ENCODE assay signal across 22 cellular contexts in genomic region chr1:2294661-2295060, GRCh38.
DNase-seq lines count a peak whose midpoint lies in the region; ATAC-seq and TF ChIP-seq lines count a peak whose summit lies in the region.
"Had no signal": no experiment of that assay in that cellular context is flagged by ENCODE, and none has a peak within 500 bp of the region (broad histone marks: within the 10 kb centered on the region; RNA-seq: fewer than 3 reads in every experiment).

No MANE protein-coding gene starts in this region.

- POLR2A ChIA-PET in A673 (lab: Charles Lee; ENCODE audit: low non-redundant PET): interaction anchor here (0.5 kb wide), 1 partner anchor 97 kb away, joined by 4 read pairs; no protein-coding TSS in a partner anchor
- POLR2A ChIA-PET in CD8-positive, alpha-beta T cell (lab: Charles Lee): no interaction called here

- H3K27me3 ChIP-seq in A673 (replicated peaks; ENCODE audit: insufficient read depth, low read depth, low read length, poor library complexity) (no peaks in the 10 kb centered on the region), skeletal muscle satellite cell (ENCODE audit: control insufficient read depth, insufficient read depth, low read length) (no peaks in the 10 kb centered on the region)
- no peaks in the 10 kb centered on the region for H3K27me3 ChIP-seq in CD8-positive, alpha-beta T cell (ENCODE audit: insufficient read depth, low read length)
- H3K27me3 ChIP-seq: Peyer's patch had no signal

- H3K4me2 ChIP-seq in skeletal muscle satellite cell (ENCODE audit: low read length): peak overlapping the region; percentile 65

- CTCF ChIA-PET in A673 (lab: Charles Lee): no interaction called here
- CTCF ChIA-PET in CD8-positive, alpha-beta T cell (lab: Charles Lee): interaction anchor here (1.1 to 1.2 kb wide), 2 partner anchors 39 to 100 kb away, joined by 3 to 6 read pairs; partner anchors contain the start of gene FAAP20

- peak overlapping the region; percentile 41 for H3K27ac ChIP-seq in A673 (ENCODE audit: low read depth, low read length, poor library complexity, severe bottlenecking)
- no peak overlapping the region for H3K27ac ChIP-seq in CD8-positive, alpha-beta T cell (ENCODE audit: low read depth, low read length)

- DNase-seq in A673 (ENCODE audit: low spot score): no peak
- DNase-seq in CD8-positive, alpha-beta T cell: no peak
- no peak for DNase-seq in effector memory CD8-positive, alpha-beta T cell
- no peak for DNase-seq in stimulated activated CD4-positive, alpha-beta T cell treated with anti-CD3 and anti-CD28 coated beads, Interleukin-4, amount 100 ng/mL, for 24 hours
- DNase-seq: activated CD4-positive, alpha-beta T cell treated with anti-CD3 and anti-CD28 coated beads for 1 hour; amniotic stem cell; DND-41; NCI-H2081; NCI-H446; NK-92 treated with Interleukin-12 subunit alpha and Interleukin-12 subunit beta, amount 100 ng/mL, for 24 hours; Peyer's patch; stimulated activated CD4-positive, alpha-beta T cell treated with anti-CD3 and anti-CD28 coated beads, Interleukin-1b, Interleukin-23, amount 100 ng/mL, for 48 hours; stimulated activated naive CD8-positive, alpha-beta T cell treated with anti-CD3 and anti-CD28 coated beads, Interleukin-15, amount 100 ng/mL, for 72 hours; T-helper 9 cell had no signal

- ATAC-seq in CD8-positive, alpha-beta T cell: no peak
- no peak for ATAC-seq in effector memory CD8-positive, alpha-beta T cell (replicated peaks)
- no peak for ATAC-seq in HG02885 (IDR thresholded peaks at IDR 0.05; ENCODE audit: poor library complexity, unreplicated experiment)
- no peak for ATAC-seq in HG03378 (IDR thresholded peaks at IDR 0.05; ENCODE audit: unreplicated experiment)
- ATAC-seq in HG03571 (IDR thresholded peaks at IDR 0.05; ENCODE audit: unreplicated experiment): no peak
- ATAC-seq: K562; sciatic nerve; stimulated activated naive CD8-positive, alpha-beta T cell treated with anti-CD3 and anti-CD28 coated beads, Interleukin-15, amount 100 ng/mL, for 72 hours had no signal

- peaks cover 14% of the 10 kb centered on the region for H3K36me3 Mint-ChIP-seq in CD8-positive, alpha-beta T cell
- peaks cover 93% of the 10 kb centered on the region for H3K36me3 Mint-ChIP-seq in effector memory CD8-positive, alpha-beta T cell (ENCODE audit: insufficient read depth)

- BruUV-seq in A673 (replicated peaks; lab: Mats Ljungman, UMichigan): no TSS peak

- no peak overlapping the region for H3K4me3 Mint-ChIP-seq in CD8-positive, alpha-beta T cell
- no peak overlapping the region for H3K4me3 Mint-ChIP-seq in effector memory CD8-positive, alpha-beta T cell
- H3K4me3 Mint-ChIP-seq: central memory CD8-positive, alpha-beta T cell had no signal

- H3K9ac ChIP-seq in skeletal muscle satellite cell (ENCODE audit: low read depth, low read length): peak overlapping the region; percentile 58

- H3K27me3 Mint-ChIP-seq in CD8-positive, alpha-beta T cell (ENCODE audit: low read depth): no peaks in the 10 kb centered on the region
- H3K27me3 Mint-ChIP-seq in effector memory CD8-positive, alpha-beta T cell: no peaks in the 10 kb centered on the region
- H3K27me3 Mint-ChIP-seq: central memory CD8-positive, alpha-beta T cell; stimulated activated naive CD8-positive, alpha-beta T cell treated with anti-CD3 and anti-CD28 coated beads, Interleukin-15, amount 100 ng/mL, for 72 hours had no signal

- no peak overlapping the region for H3K4me3 ChIP-seq in A673 (ENCODE audit: low read depth, low read length, poor library complexity, severe bottlenecking)
- no peak overlapping the region for H3K4me3 ChIP-seq in CD8-positive, alpha-beta T cell (ENCODE audit: low read depth, low read length)
- H3K4me3 ChIP-seq in skeletal muscle satellite cell (ENCODE audit: low read length): no peak overlapping the region
- H3K4me3 ChIP-seq: K562, Peyer's patch had no signal

- H3K9me3 Mint-ChIP-seq in CD8-positive, alpha-beta T cell: no peaks in the 10 kb centered on the region
- no peaks in the 10 kb centered on the region for H3K9me3 Mint-ChIP-seq in effector memory CD8-positive, alpha-beta T cell
- H3K9me3 Mint-ChIP-seq: activated T-helper 2 cell treated with anti-CD3 and anti-CD28 coated beads, Interferon-gamma antibody, Interleukin-2, Interleukin-4, amounts not matched to agents 10 μg/mL and 5 μg/mL and 100 μg/mL, durations not matched to agents 14 hours and 24 hours and 36 hours; central memory CD8-positive, alpha-beta T cell; stimulated activated naive CD8-positive, alpha-beta T cell treated with anti-CD3 and anti-CD28 coated beads, Interleukin-15, amount 100 ng/mL, for 72 hours had no signal

- H3K36me3 ChIP-seq in A673 (ENCODE audit: insufficient read depth, low read length, poor library complexity, severe bottlenecking) (no peaks in the 10 kb centered on the region), skeletal muscle satellite cell (ENCODE audit: insufficient read depth, low read length) (peaks cover 18% of the 10 kb centered on the region)
- no peaks in the 10 kb centered on the region for H3K36me3 ChIP-seq in CD8-positive, alpha-beta T cell (ENCODE audit: insufficient read depth, low read length)
- H3K36me3 ChIP-seq: Peyer's patch had no signal

- TF ChIP-seq CTCF in A673 (conservative IDR thresholded peaks at IDR 0.05; ENCODE audit: low read depth, low read length): no peak
- no peak for TF ChIP-seq CTCF in CD8-positive, alpha-beta T cell (IDR thresholded peaks at IDR 0.05)

- peak overlapping the region; percentile 49 for H3K27ac Mint-ChIP-seq in CD8-positive, alpha-beta T cell
- peak overlapping the region; percentile 22 to 82 for H3K27ac Mint-ChIP-seq in effector memory CD8-positive, alpha-beta T cell

- H3K4me1 ChIP-seq in A673 (ENCODE audit: insufficient read depth, low read length, poor library complexity, severe bottlenecking) (peaks cover 51% of the 10 kb centered on the region), skeletal muscle satellite cell (ENCODE audit: control insufficient read depth, insufficient read depth, low read length) (peaks cover 64% of the 10 kb centered on the region)
- peaks cover 88% of the 10 kb centered on the region for H3K4me1 ChIP-seq in CD8-positive, alpha-beta T cell (ENCODE audit: insufficient read depth, low read length)

- H3K9me3 ChIP-seq in A673 (ENCODE audit: low read depth, low read length, poor library complexity, severe bottlenecking): no peaks in the 10 kb centered on the region
- H3K9me3 ChIP-seq in CD8-positive, alpha-beta T cell (ENCODE audit: low read length): no peaks in the 10 kb centered on the region
- H3K9me3 ChIP-seq in skeletal muscle satellite cell (replicated peaks; ENCODE audit: low read length): no peaks in the 10 kb centered on the region
- H3K9me3 ChIP-seq: Peyer's patch had no signal

- intact Hi-C loops in A673 (cut with micrococcal nuclease; ENCODE audit: unreplicated experiment): no loop called here
- intact Hi-C loops in CD8-positive, alpha-beta T cell (cut with DNase I, micrococcal nuclease): no loop called here

- peaks cover 84% of the 10 kb centered on the region for H3K4me1 Mint-ChIP-seq in CD8-positive, alpha-beta T cell (ENCODE audit: low read depth)
- peaks cover 45 to 54% of the 10 kb centered on the region in 2 donors for H3K4me1 Mint-ChIP-seq in effector memory CD8-positive, alpha-beta T cell (ENCODE audit: low read depth in 2 of 2)
